29 cellular contexts compared by ENCODE assay signal in the genomic region with DNA sequence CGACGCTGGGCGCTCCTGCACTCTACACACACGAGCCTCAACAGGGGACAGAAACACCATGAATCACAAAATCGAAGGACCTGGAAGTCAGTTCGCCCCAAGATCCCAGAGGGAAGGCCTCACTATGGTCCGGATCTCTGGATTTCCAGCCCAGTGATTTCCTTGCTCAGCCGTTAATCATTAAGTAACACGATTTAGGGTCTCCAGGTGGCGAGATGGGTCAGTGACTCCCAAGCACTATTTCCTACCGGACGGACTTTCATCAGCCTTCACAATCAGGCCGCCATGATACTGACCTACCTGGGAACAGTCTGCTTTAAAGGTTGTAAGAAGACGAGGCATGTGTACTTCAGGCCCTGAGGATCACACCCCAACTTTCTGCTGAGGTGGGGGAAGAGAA.
"Had no signal": no experiment of that assay in that cellular context is flagged by ENCODE, and none has a peak within 500 bp of the region (broad histone marks: within the 10 kb centered on the region; RNA-seq: fewer than 3 reads in every experiment).

No MANE protein-coding gene starts in this region.

- H3K36me3 Mint-ChIP-seq: activated naive CD8-positive, alpha-beta T cell treated with anti-CD3 and anti-CD28 coated beads, Interleukin-2, amount 10 ng/mL, durations not matched to agents 7 days and 5 days; T-cell had no signal

- H3K36me3 ChIP-seq: adrenal gland, MG63 had no signal

- H3K4me1 ChIP-seq: adrenal gland, ascending aorta had no signal

- H3K27me3 Mint-ChIP-seq: activated CD4-positive, alpha-beta T cell treated with anti-CD3 and anti-CD28 coated beads for 36 hours; activated CD8-positive, alpha-beta T cell treated with anti-CD3 and anti-CD28 coated beads for 36 hours; activated naive CD8-positive, alpha-beta T cell treated with anti-CD3 and anti-CD28 coated beads, Interleukin-2, amount 10 ng/mL, durations not matched to agents 7 days and 5 days; brain; central memory CD8-positive, alpha-beta T cell; T-cell had no signal

- H3K4me3 Mint-ChIP-seq: activated CD4-positive, alpha-beta T cell treated with anti-CD3 and anti-CD28 coated beads for 36 hours; activated CD8-positive, alpha-beta T cell treated with anti-CD3 and anti-CD28 coated beads for 36 hours; activated naive CD8-positive, alpha-beta T cell treated with anti-CD3 and anti-CD28 coated beads, Interleukin-2, amount 10 ng/mL, durations not matched to agents 7 days and 5 days; brain; central memory CD8-positive, alpha-beta T cell; T-cell had no signal

- H3K27ac ChIP-seq: adrenal gland, ascending aorta, SK-N-MC, VCaP had no signal

- H3K4me3 ChIP-seq: adrenal gland, ascending aorta, MG63, SK-N-MC had no signal

- H3K9me3 Mint-ChIP-seq: activated naive CD8-positive, alpha-beta T cell treated with anti-CD3 and anti-CD28 coated beads, Interleukin-2, amount 10 ng/mL, durations not matched to agents 7 days and 5 days; central memory CD8-positive, alpha-beta T cell had no signal

- H3K9me3 ChIP-seq: adrenal gland, ascending aorta, MG63 had no signal

- DNase-seq: activated CD4-positive, alpha-beta T cell treated with anti-CD3 and anti-CD28 coated beads for 36 hours; activated CD8-positive, alpha-beta memory T cell treated with anti-CD3 and anti-CD28 coated beads, Interleukin-2, amount 50 U/mL, for 4 hours; activated CD8-positive, alpha-beta T cell treated with anti-CD3 and anti-CD28 coated beads for 36 hours; activated naive CD4-positive, alpha-beta T cell treated with anti-CD3 and anti-CD28 coated beads, Interleukin-2, amount 50 U/mL, for 16 hours; activated naive CD8-positive, alpha-beta T cell treated with anti-CD3 and anti-CD28 coated beads, Interleukin-2, amount 10 ng/mL, durations not matched to agents 7 days and 5 days; activated T-cell treated with anti-CD3 and anti-CD28 coated beads, Interleukin-2, amount 50 U/mL, for 1 hour; adrenal gland; MG63; MV-4-11; NCI-H1092 treated with DMSO at 0.1 percent for 48 hours; NCI-H1417 treated with DMSO at 0.1 percent for 48 hours; NCI-H1694; NCI-H2029; NCI-H2107; NCI-H2171 treated with DMSO at 0.1 percent for 48 hours; NCI-H226; NCI-H510A; NCI-H526 treated with DMSO at 0.1 percent for 48 hours; NCI-H82; OCI-M1; RPMI8226; T-cell had no signal

- ATAC-seq: activated CD4-positive, alpha-beta T cell treated with anti-CD3 and anti-CD28 coated beads for 36 hours; activated CD8-positive, alpha-beta T cell treated with anti-CD3 and anti-CD28 coated beads for 36 hours; Panc1; Right ventricle myocardium inferior; T-cell had no signal

- H3K27ac Mint-ChIP-seq: activated CD4-positive, alpha-beta T cell treated with anti-CD3 and anti-CD28 coated beads for 36 hours; activated CD8-positive, alpha-beta T cell treated with anti-CD3 and anti-CD28 coated beads for 36 hours; activated naive CD8-positive, alpha-beta T cell treated with anti-CD3 and anti-CD28 coated beads, Interleukin-2, amount 10 ng/mL, durations not matched to agents 7 days and 5 days; brain; T-cell had no signal

- H3K4me1 Mint-ChIP-seq: activated CD4-positive, alpha-beta T cell treated with anti-CD3 and anti-CD28 coated beads for 36 hours; activated naive CD8-positive, alpha-beta T cell treated with anti-CD3 and anti-CD28 coated beads, Interleukin-2, amount 10 ng/mL, durations not matched to agents 7 days and 5 days; central memory CD8-positive, alpha-beta T cell; T-cell had no signal

- H3K27me3 ChIP-seq: adrenal gland, ascending aorta, MG63 had no signal
